20 cellular contexts compared by ENCODE assay signal in genomic region chrX:87063622-87064021, GRCh38.
"Had no signal": no experiment of that assay in that cellular context is flagged by ENCODE, and none has a peak within 500 bp of the region (broad histone marks: within the 10 kb centered on the region; RNA-seq: fewer than 3 reads in every experiment).

No MANE protein-coding gene starts in this region.

- H3K4me3 ChIP-seq: dorsolateral prefrontal cortex, gastroesophageal sphincter, mucosa of descending colon, sigmoid colon, skin epidermis, stomach had no signal

- H3K4me3 Mint-ChIP-seq: naive thymus-derived CD8-positive, alpha-beta T cell; neural crest cell; type B pancreatic cell had no signal

- H3K4me1 Mint-ChIP-seq: naive thymus-derived CD8-positive, alpha-beta T cell; neural crest cell had no signal

- H3K4me1 ChIP-seq: gastroesophageal sphincter, sigmoid colon, stomach had no signal

- ATAC-seq: esophagus mucosa; gastroesophageal sphincter; left lobe of liver; mucosa of descending colon; naive thymus-derived CD8-positive, alpha-beta T cell had no signal

- FAIRE-seq: urothelium cell line had no signal

- H3K36me3 Mint-ChIP-seq: naive thymus-derived CD8-positive, alpha-beta T cell; type B pancreatic cell had no signal

- H3K27ac ChIP-seq: dorsolateral prefrontal cortex, gastroesophageal sphincter, sigmoid colon, skin epidermis, stomach had no signal

- H3K36me3 ChIP-seq: gastroesophageal sphincter, sigmoid colon, stomach had no signal

- H3K27ac Mint-ChIP-seq: naive thymus-derived CD8-positive, alpha-beta T cell; type B pancreatic cell had no signal

- DNase-seq: cortex of kidney; dorsolateral prefrontal cortex; effector CD8-positive, alpha-beta T cell; foreskin fibroblast; glutamatergic neuron; islet precursor cell; mucosa of descending colon; naive thymus-derived CD8-positive, alpha-beta T cell; posterior cingulate gyrus; sigmoid colon; stimulated activated naive CD4-positive, alpha-beta T cell; stomach; substantia nigra had no signal

- H3K27me3 ChIP-seq: gastroesophageal sphincter, sigmoid colon had no signal

- H3K9me3 ChIP-seq: gastroesophageal sphincter, mucosa of descending colon, sigmoid colon, stomach had no signal

- H3K27me3 Mint-ChIP-seq: naive thymus-derived CD8-positive, alpha-beta T cell; type B pancreatic cell had no signal

- H3K9me3 Mint-ChIP-seq: naive thymus-derived CD8-positive, alpha-beta T cell; neural crest cell; type B pancreatic cell had no signal
